In genomic region chr6:117496383-117496990, GRCh38 we compare ENCODE assay signal across 9 cellular contexts. TPM values are rescaled to one million over a fixed set of nuclear protein-coding genes. Genes with fewer than 3 reads are reported as not detected.
DNase-seq lines count a peak whose midpoint lies in the region; ATAC-seq lines count a peak whose summit lies in the region.
"Had no signal": no experiment of that assay in that cellular context is flagged by ENCODE, and none has a peak within 500 bp of the region (broad histone marks: within the 10 kb centered on the region; RNA-seq: fewer than 3 reads in every experiment).

No MANE protein-coding gene starts in this region.

- peak overlapping the region; percentile 19 for H3K27ac Mint-ChIP-seq in central memory CD8-positive, alpha-beta T cell (ENCODE audit: low read depth)

- DNase-seq in central memory CD8-positive, alpha-beta T cell (ENCODE audit: low spot score in 2 of 2), result no peak
- no peak for DNase-seq in hepatic stellate cell (ENCODE audit: low spot score)
- DNase-seq in T-helper 9 cell, result no peak
- DNase-seq: activated CD8-positive, alpha-beta memory T cell treated with anti-CD3 and anti-CD28 coated beads, Interleukin-2, amount 50 U/mL, for 48 hours; effector CD8-positive, alpha-beta T cell had no signal

- H3K4me3 Mint-ChIP-seq in central memory CD8-positive, alpha-beta T cell, result no peak overlapping the region

- H3K36me3 Mint-ChIP-seq in central memory CD8-positive, alpha-beta T cell (ENCODE audit: insufficient read depth), result no peaks in the 10 kb centered on the region

- no peaks in the 10 kb centered on the region for H3K27me3 ChIP-seq in skeletal muscle satellite cell (ENCODE audit: control insufficient read depth, insufficient read depth, low read length)

- peak overlapping the region; percentile 71 for H3K4me2 ChIP-seq in skeletal muscle satellite cell (ENCODE audit: low read length)

- peaks cover 6% of the 10 kb centered on the region for H3K4me1 Mint-ChIP-seq in central memory CD8-positive, alpha-beta T cell

- H3K9me3 Mint-ChIP-seq in central memory CD8-positive, alpha-beta T cell, result no peaks in the 10 kb centered on the region

- no peaks in the 10 kb centered on the region for H3K27me3 Mint-ChIP-seq in central memory CD8-positive, alpha-beta T cell

- peak overlapping the region; percentile 79 for H3K9ac ChIP-seq in skeletal muscle satellite cell (ENCODE audit: low read depth, low read length)

- no peaks in the 10 kb centered on the region for H3K9me3 ChIP-seq in skeletal muscle satellite cell (replicated peaks; ENCODE audit: low read length)

- H3K4me1 ChIP-seq in skeletal muscle satellite cell (ENCODE audit: control insufficient read depth, insufficient read depth, low read length), result peaks cover 83% of the 10 kb centered on the region

- peaks cover 6% of the 10 kb centered on the region for H3K36me3 ChIP-seq in skeletal muscle satellite cell (ENCODE audit: insufficient read depth, low read length)

- ATAC-seq in GM19025 (IDR thresholded peaks at IDR 0.05; ENCODE audit: low read depth, unreplicated experiment) (peak; percentile 37), HG03060 (IDR thresholded peaks at IDR 0.05; ENCODE audit: low read depth, unreplicated experiment) (peak; percentile 32), GM19397 (IDR thresholded peaks at IDR 0.05; ENCODE audit: unreplicated experiment) (no peak)
- ATAC-seq in central memory CD8-positive, alpha-beta T cell (replicated peaks; ENCODE audit: extremely low read depth, poor library complexity, severe bottlenecking), result no peak

- peak overlapping the region; percentile 36 for H3K4me3 ChIP-seq in skeletal muscle satellite cell (ENCODE audit: low read length)

RNA-seq across cellular contexts. Expression of gene DCBLD1, which starts 14.0 kb away (rescaled TPM):
- 24.2 and 30.2 TPM in 2 replicates for total RNA-seq in skeletal muscle satellite cell (2012; rRNA removed)

Comparison
In these comparisons a context has a peak if more than half of its experiments do, and no peak if none do; other contexts are left out.
1. ATAC-seq: peak in GM19025 (single experiment) and HG03060 (single experiment); none in central memory CD8-positive, alpha-beta T cell (single experiment) and GM19397 (single experiment).